ENCODE assay signal across 22 cellular contexts in genomic region chr1:213268221-213268620, GRCh38.
DNase-seq lines count a peak whose midpoint lies in the region.
"Had no signal": no experiment of that assay in that cellular context is flagged by ENCODE, and none has a peak within 500 bp of the region (broad histone marks: within the 10 kb centered on the region; RNA-seq: fewer than 3 reads in every experiment).

No MANE protein-coding gene starts in this region.

- H3K4me3 Mint-ChIP-seq in activated CD4-positive, alpha-beta T cell treated with anti-CD3 and anti-CD28 coated beads, Interleukin-2, amount 10 ng/mL, durations not matched to agents 7 days and 5 days: no peak overlapping the region
- H3K4me3 Mint-ChIP-seq: activated naive CD4-positive, alpha-beta T cell treated with anti-CD3 and anti-CD28 coated beads for 36 hours; central memory CD8-positive, alpha-beta T cell; H9; natural killer cell treated with Interleukin-12 subunit alpha and Interleukin-12 subunit beta and Interleukin-15 and Interleukin-18, amount 100 ng/mL, for 72 hours; type B pancreatic cell had no signal

- no peak overlapping the region for H3K27ac Mint-ChIP-seq in activated CD4-positive, alpha-beta T cell treated with anti-CD3 and anti-CD28 coated beads, Interleukin-2, amount 10 ng/mL, durations not matched to agents 7 days and 5 days
- H3K27ac Mint-ChIP-seq: activated naive CD4-positive, alpha-beta T cell treated with anti-CD3 and anti-CD28 coated beads for 36 hours; H9; natural killer cell treated with Interleukin-12 subunit alpha and Interleukin-12 subunit beta and Interleukin-15 and Interleukin-18, amount 100 ng/mL, for 72 hours; type B pancreatic cell had no signal

- peak; percentile 13 for DNase-seq in AG08395 (ENCODE audit: low spot score)
- peak; percentile 23 for DNase-seq in HS-27A (ENCODE audit: low read depth)
- peak; percentile 39 for DNase-seq in astrocyte of the hippocampus (ENCODE audit: low read depth, low spot score)
- DNase-seq in iris pigment epithelial cell (ENCODE audit: low read depth): peak; percentile 54
- DNase-seq in activated CD4-positive, alpha-beta T cell treated with anti-CD3 and anti-CD28 coated beads, Interleukin-2, amount 50 U/mL, for 4 hours: no peak
- DNase-seq in activated CD4-positive, alpha-beta T cell treated with anti-CD3 and anti-CD28 coated beads, Interleukin-2, amount 10 ng/mL, durations not matched to agents 7 days and 5 days: no peak
- no peak for DNase-seq in hypothalamus (lab: John Stamatoyannopoulos, UW)
- DNase-seq in OCI-M1 (lab: John Stamatoyannopoulos, UW): no peak
- DNase-seq: activated naive CD4-positive, alpha-beta T cell treated with anti-CD3 and anti-CD28 coated beads for 36 hours; activated T-cell treated with anti-CD3 and anti-CD28 coated beads, Interleukin-2, amount 50 U/mL, for 1 hour; amygdala; H9; KBM-7; left ventricle myocardium inferior; NCI-H2171 treated with DMSO at 0.1 percent for 48 hours; NCI-H526 treated with DMSO at 0.1 percent for 48 hours; right lobe of liver; stimulated activated CD4-positive, alpha-beta T cell treated with anti-CD3 and anti-CD28 coated beads, Interleukin-15, amount 100 ng/mL, for 24 hours; stimulated activated CD8-positive, alpha-beta memory T cell treated with anti-CD3 and anti-CD28 coated beads, Interleukin-4, amount 100 ng/mL, for 48 hours had no signal

- POLR2A ChIA-PET in activated CD4-positive, alpha-beta T cell treated with anti-CD3 and anti-CD28 coated beads, Interleukin-2, amount 10 ng/mL, durations not matched to agents 7 days and 5 days (lab: Charles Lee): no interaction called here

- no peaks in the 10 kb centered on the region for H3K9me3 Mint-ChIP-seq in activated CD4-positive, alpha-beta T cell treated with anti-CD3 and anti-CD28 coated beads, Interleukin-2, amount 10 ng/mL, durations not matched to agents 7 days and 5 days
- H3K9me3 Mint-ChIP-seq: H9; natural killer cell treated with Interleukin-12 subunit alpha and Interleukin-12 subunit beta and Interleukin-15 and Interleukin-18, amount 100 ng/mL, for 72 hours had no signal

- peaks cover 1% of the 10 kb centered on the region for H3K4me1 Mint-ChIP-seq in activated CD4-positive, alpha-beta T cell treated with anti-CD3 and anti-CD28 coated beads, Interleukin-2, amount 10 ng/mL, durations not matched to agents 7 days and 5 days
- H3K4me1 Mint-ChIP-seq: central memory CD8-positive, alpha-beta T cell; H9 had no signal

- peaks cover 12% of the 10 kb centered on the region for H3K36me3 Mint-ChIP-seq in activated CD4-positive, alpha-beta T cell treated with anti-CD3 and anti-CD28 coated beads, Interleukin-2, amount 10 ng/mL, durations not matched to agents 7 days and 5 days (ENCODE audit: low read depth)

- no peaks in the 10 kb centered on the region for H3K27me3 Mint-ChIP-seq in activated CD4-positive, alpha-beta T cell treated with anti-CD3 and anti-CD28 coated beads, Interleukin-2, amount 10 ng/mL, durations not matched to agents 7 days and 5 days
- H3K27me3 Mint-ChIP-seq: central memory CD8-positive, alpha-beta T cell; natural killer cell treated with Interleukin-12 subunit alpha and Interleukin-12 subunit beta and Interleukin-15 and Interleukin-18, amount 100 ng/mL, for 72 hours; type B pancreatic cell had no signal

- CTCF ChIA-PET in activated CD4-positive, alpha-beta T cell treated with anti-CD3 and anti-CD28 coated beads, Interleukin-2, amount 10 ng/mL, durations not matched to agents 7 days and 5 days (lab: Charles Lee): no interaction called here

Comparison
In these comparisons a context has a peak if more than half of its experiments do, and no peak if none do; other contexts are left out.
1. DNase-seq: peak in AG08395 (single experiment), HS-27A (single experiment), astrocyte of the hippocampus (single experiment) and iris pigment epithelial cell (single experiment); none in activated CD4-positive, alpha-beta T cell treated with anti-CD3 and anti-CD28 coated beads, Interleukin-2, amount 50 U/mL, for 4 hours (0 of 2), activated CD4-positive, alpha-beta T cell treated with anti-CD3 and anti-CD28 coated beads, Interleukin-2, amount 10 ng/mL, durations not matched to agents 7 days and 5 days (single experiment), hypothalamus (0 of 51) and OCI-M1 (single experiment).